Comparison of ENCODE assay signal across 1 cellular context in genomic region chr12:49567611-49568441, GRCh38.
A peak's percentile ranks its signal among the peaks of the same experiment; 100 is the strongest.
TF ChIP-seq lines count a peak whose summit lies in the region.

A gene with protein sequence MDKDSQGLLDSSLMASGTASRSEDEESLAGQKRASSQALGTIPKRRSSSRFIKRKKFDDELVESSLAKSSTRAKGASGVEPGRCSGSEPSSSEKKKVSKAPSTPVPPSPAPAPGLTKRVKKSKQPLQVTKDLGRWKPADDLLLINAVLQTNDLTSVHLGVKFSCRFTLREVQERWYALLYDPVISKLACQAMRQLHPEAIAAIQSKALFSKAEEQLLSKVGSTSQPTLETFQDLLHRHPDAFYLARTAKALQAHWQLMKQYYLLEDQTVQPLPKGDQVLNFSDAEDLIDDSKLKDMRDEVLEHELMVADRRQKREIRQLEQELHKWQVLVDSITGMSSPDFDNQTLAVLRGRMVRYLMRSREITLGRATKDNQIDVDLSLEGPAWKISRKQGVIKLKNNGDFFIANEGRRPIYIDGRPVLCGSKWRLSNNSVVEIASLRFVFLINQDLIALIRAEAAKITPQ (minus strand): TSS chr12:49568142. CDS start chr12:49566731, 1,411 bp downstream.

TF ChIP-seq in HEK293, 187 proteins besides CTCF, POLR2A, EP300 and RAD21 (continued from another document and continues in another):
- no peak for TF ChIP-seq ZNF292 (tag by site-specific recombination; IDR thresholded peaks at IDR 0.05; ENCODE audit: borderline replicate concordance, low read depth)
- peak; percentile 28 for TF ChIP-seq ZBTB26 (tag by site-specific recombination; optimal IDR thresholded peaks at IDR 0.05)
- TF ChIP-seq ZNF768 (tag by site-specific recombination; IDR thresholded peaks at IDR 0.05) = no peak
- TF ChIP-seq ZNF571 (tag by site-specific recombination; IDR thresholded peaks at IDR 0.05) = no peak
- no peak for TF ChIP-seq ZNF155 (tag by site-specific recombination; IDR thresholded peaks at IDR 0.05)
- TF ChIP-seq PATZ1 (tag by site-specific recombination; IDR thresholded peaks at IDR 0.05) = peak; percentile 93
- no peak for TF ChIP-seq ZNF184 (tag by site-specific recombination; IDR thresholded peaks at IDR 0.05)
- TF ChIP-seq SALL2 (tag by site-specific recombination; IDR thresholded peaks at IDR 0.05; ENCODE audit: borderline replicate concordance) = no peak
- TF ChIP-seq ZNF394 (tag by site-specific recombination; IDR thresholded peaks at IDR 0.05; ENCODE audit: borderline replicate concordance) = peak; percentile 25; the same call in 1 of the 2 replicates
- no peak for TF ChIP-seq ZNF660 (tag by site-specific recombination; IDR thresholded peaks at IDR 0.05)
- TF ChIP-seq HOXC10 (CRISPR knock-in tag; IDR thresholded peaks at IDR 0.05) = no peak
- TF ChIP-seq ZNF610 (tag by site-specific recombination; IDR thresholded peaks at IDR 0.05; ENCODE audit: borderline replicate concordance) = 0 out of 2 replicates have a peak, but pooled peaks have one; percentile 20
- TF ChIP-seq ZNF747 (tag by site-specific recombination; IDR thresholded peaks at IDR 0.05) = no peak
- TF ChIP-seq ZNF114 (tag by site-specific recombination; IDR thresholded peaks at IDR 0.05) = no peak
- TF ChIP-seq MYNN (tag by site-specific recombination; IDR thresholded peaks at IDR 0.05; ENCODE audit: borderline replicate concordance) = no peak
- TF ChIP-seq ZNF473 (tag by site-specific recombination; IDR thresholded peaks at IDR 0.05) = no peak
- TF ChIP-seq, protein P1, sequence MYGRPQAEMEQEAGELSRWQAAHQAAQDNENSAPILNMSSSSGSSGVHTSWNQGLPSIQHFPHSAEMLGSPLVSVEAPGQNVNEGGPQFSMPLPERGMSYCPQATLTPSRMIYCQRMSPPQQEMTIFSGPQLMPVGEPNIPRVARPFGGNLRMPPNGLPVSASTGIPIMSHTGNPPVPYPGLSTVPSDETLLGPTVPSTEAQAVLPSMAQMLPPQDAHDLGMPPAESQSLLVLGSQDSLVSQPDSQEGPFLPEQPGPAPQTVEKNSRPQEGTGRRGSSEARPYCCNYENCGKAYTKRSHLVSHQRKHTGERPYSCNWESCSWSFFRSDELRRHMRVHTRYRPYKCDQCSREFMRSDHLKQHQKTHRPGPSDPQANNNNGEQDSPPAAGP (tag by site-specific recombination; IDR thresholded peaks at IDR 0.05) = peak; percentile 74
- TF ChIP-seq KLF7 (tag by site-specific recombination; IDR thresholded peaks at IDR 0.05; ENCODE audit: borderline replicate concordance) = peak; percentile 89
- peak; percentile 72 for TF ChIP-seq ZNF2 (tag by site-specific recombination; IDR thresholded peaks at IDR 0.05)
- TF ChIP-seq ZNF335 (tag by site-specific recombination; conservative IDR thresholded peaks at IDR 0.05) = peak; percentile 99
- TF ChIP-seq ZNF223 (tag by site-specific recombination; IDR thresholded peaks at IDR 0.05) = no peak
- TF ChIP-seq, protein P2, sequence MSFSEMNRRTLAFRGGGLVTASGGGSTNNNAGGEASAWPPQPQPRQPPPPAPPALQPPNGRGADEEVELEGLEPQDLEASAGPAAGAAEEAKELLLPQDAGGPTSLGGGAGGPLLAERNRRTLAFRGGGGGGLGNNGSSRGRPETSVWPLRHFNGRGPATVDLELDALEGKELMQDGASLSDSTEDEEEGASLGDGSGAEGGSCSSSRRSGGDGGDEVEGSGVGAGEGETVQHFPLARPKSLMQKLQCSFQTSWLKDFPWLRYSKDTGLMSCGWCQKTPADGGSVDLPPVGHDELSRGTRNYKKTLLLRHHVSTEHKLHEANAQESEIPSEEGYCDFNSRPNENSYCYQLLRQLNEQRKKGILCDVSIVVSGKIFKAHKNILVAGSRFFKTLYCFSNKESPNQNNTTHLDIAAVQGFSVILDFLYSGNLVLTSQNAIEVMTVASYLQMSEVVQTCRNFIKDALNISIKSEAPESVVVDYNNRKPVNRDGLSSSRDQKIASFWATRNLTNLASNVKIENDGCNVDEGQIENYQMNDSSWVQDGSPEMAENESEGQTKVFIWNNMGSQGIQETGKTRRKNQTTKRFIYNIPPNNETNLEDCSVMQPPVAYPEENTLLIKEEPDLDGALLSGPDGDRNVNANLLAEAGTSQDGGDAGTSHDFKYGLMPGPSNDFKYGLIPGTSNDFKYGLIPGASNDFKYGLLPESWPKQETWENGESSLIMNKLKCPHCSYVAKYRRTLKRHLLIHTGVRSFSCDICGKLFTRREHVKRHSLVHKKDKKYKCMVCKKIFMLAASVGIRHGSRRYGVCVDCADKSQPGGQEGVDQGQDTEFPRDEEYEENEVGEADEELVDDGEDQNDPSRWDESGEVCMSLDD (tag by site-specific recombination; IDR thresholded peaks at IDR 0.05) = peak; percentile 100
- no peak; the same call in 1 of the 2 replicates for TF ChIP-seq ZSCAN5A (tag by site-specific recombination; IDR thresholded peaks at IDR 0.05)
- no peak for TF ChIP-seq ZNF530 (tag by site-specific recombination; IDR thresholded peaks at IDR 0.05; ENCODE audit: low read depth)
- TF ChIP-seq, protein P3, sequence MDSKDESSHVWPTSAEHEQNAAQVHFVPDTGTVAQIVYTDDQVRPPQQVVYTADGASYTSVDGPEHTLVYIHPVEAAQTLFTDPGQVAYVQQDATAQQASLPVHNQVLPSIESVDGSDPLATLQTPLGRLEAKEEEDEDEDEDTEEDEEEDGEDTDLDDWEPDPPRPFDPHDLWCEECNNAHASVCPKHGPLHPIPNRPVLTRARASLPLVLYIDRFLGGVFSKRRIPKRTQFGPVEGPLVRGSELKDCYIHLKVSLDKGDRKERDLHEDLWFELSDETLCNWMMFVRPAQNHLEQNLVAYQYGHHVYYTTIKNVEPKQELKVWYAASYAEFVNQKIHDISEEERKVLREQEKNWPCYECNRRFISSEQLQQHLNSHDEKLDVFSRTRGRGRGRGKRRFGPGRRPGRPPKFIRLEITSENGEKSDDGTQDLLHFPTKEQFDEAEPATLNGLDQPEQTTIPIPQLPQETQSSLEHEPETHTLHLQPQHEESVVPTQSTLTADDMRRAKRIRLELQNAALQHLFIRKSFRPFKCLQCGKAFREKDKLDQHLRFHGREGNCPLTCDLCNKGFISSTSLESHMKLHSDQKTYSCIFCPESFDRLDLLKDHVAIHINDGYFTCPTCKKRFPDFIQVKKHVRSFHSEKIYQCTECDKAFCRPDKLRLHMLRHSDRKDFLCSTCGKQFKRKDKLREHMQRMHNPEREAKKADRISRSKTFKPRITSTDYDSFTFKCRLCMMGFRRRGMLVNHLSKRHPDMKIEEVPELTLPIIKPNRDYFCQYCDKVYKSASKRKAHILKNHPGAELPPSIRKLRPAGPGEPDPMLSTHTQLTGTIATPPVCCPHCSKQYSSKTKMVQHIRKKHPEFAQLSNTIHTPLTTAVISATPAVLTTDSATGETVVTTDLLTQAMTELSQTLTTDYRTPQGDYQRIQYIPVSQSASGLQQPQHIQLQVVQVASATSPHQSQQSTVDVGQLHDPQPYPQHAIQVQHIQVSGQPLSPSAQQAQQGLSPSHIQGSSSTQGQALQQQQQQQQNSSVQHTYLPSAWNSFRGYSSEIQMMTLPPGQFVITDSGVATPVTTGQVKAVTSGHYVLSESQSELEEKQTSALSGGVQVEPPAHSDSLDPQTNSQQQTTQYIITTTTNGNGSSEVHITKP (tag by site-specific recombination; IDR thresholded peaks at IDR 0.05) = peak; percentile 87
- TF ChIP-seq ZFP41 (tag by site-specific recombination; IDR thresholded peaks at IDR 0.05; ENCODE audit: borderline replicate concordance) = no peak
- TF ChIP-seq ZNF266 (tag by site-specific recombination; IDR thresholded peaks at IDR 0.05; ENCODE audit: low read depth) = no peak
- TF ChIP-seq ZFP69B (tag by site-specific recombination; IDR thresholded peaks at IDR 0.05) = no peak
- TF ChIP-seq, protein P4, sequence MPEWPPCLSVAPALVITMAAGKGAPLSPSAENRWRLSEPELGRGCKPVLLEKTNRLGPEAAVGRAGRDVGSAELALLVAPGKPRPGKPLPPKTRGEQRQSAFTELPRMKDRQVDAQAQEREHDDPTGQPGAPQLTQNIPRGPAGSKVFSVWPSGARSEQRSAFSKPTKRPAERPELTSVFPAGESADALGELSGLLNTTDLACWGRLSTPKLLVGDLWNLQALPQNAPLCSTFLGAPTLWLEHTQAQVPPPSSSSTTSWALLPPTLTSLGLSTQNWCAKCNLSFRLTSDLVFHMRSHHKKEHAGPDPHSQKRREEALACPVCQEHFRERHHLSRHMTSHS (tag by site-specific recombination; IDR thresholded peaks at IDR 0.05) = no peak
- TF ChIP-seq TRIM28 (IDR thresholded peaks at IDR 0.05; ENCODE audit: borderline replicate concordance, low read length) = no peak
- no peak for TF ChIP-seq GFI1B (tag by site-specific recombination; IDR thresholded peaks at IDR 0.05)
- TF ChIP-seq ZNF843 (tag by site-specific recombination; IDR thresholded peaks at IDR 0.05) = peak; percentile 44; the same call in 1 of the 2 replicates
- no peak for TF ChIP-seq ZNF544 (tag by site-specific recombination; IDR thresholded peaks at IDR 0.05)
- TF ChIP-seq ZNF707 (tag by site-specific recombination; IDR thresholded peaks at IDR 0.05) = no peak
- peak; percentile 88; the same call in 1 of the 2 replicates for TF ChIP-seq OVOL3 (tag by site-specific recombination; IDR thresholded peaks at IDR 0.05)
- TF ChIP-seq, protein P5, sequence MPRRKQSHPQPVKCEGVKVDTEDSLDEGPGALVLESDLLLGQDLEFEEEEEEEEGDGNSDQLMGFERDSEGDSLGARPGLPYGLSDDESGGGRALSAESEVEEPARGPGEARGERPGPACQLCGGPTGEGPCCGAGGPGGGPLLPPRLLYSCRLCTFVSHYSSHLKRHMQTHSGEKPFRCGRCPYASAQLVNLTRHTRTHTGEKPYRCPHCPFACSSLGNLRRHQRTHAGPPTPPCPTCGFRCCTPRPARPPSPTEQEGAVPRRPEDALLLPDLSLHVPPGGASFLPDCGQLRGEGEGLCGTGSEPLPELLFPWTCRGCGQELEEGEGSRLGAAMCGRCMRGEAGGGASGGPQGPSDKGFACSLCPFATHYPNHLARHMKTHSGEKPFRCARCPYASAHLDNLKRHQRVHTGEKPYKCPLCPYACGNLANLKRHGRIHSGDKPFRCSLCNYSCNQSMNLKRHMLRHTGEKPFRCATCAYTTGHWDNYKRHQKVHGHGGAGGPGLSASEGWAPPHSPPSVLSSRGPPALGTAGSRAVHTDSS (tag by site-specific recombination; IDR thresholded peaks at IDR 0.05) = no peak
- TF ChIP-seq ZNF791 (tag by site-specific recombination; IDR thresholded peaks at IDR 0.05) = no peak
- TF ChIP-seq ZBTB1 (tag by site-specific recombination; IDR thresholded peaks at IDR 0.05) = no peak
- TF ChIP-seq, protein P6, sequence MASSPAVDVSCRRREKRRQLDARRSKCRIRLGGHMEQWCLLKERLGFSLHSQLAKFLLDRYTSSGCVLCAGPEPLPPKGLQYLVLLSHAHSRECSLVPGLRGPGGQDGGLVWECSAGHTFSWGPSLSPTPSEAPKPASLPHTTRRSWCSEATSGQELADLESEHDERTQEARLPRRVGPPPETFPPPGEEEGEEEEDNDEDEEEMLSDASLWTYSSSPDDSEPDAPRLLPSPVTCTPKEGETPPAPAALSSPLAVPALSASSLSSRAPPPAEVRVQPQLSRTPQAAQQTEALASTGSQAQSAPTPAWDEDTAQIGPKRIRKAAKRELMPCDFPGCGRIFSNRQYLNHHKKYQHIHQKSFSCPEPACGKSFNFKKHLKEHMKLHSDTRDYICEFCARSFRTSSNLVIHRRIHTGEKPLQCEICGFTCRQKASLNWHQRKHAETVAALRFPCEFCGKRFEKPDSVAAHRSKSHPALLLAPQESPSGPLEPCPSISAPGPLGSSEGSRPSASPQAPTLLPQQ (tag by site-specific recombination; IDR thresholded peaks at IDR 0.05) = no peak; the same call in none of the 2 replicates
- TF ChIP-seq GLIS1 (tag by site-specific recombination; IDR thresholded peaks at IDR 0.05) = peak; percentile 92
- no peak for TF ChIP-seq ZNF341 (tag by site-specific recombination; IDR thresholded peaks at IDR 0.05; ENCODE audit: low read depth)
- 0 out of 2 replicates have a peak, but pooled peaks have one; percentile 10 for TF ChIP-seq IKZF3 (tag by site-specific recombination; IDR thresholded peaks at IDR 0.05)
- TF ChIP-seq ZNF48 (tag by site-specific recombination; IDR thresholded peaks at IDR 0.05) = no peak
- TF ChIP-seq ZFHX2 (tag by site-specific recombination; conservative IDR thresholded peaks at IDR 0.05) = peak; percentile 63; the same call in 1 of the 2 replicates
- TF ChIP-seq ZSCAN4 (tag by site-specific recombination; IDR thresholded peaks at IDR 0.05) = peak; percentile 77
